In genomic region chr19:17527326-17527725, GRCh38 we compare ENCODE assay signal across 16 cellular contexts. TPM values are rescaled to one million over a fixed set of nuclear protein-coding genes. Genes with fewer than 3 reads are reported as not detected.
DNase-seq lines count a peak whose midpoint lies in the region; ATAC-seq and TF ChIP-seq lines count a peak whose summit lies in the region.
"Had no signal": no experiment of that assay in that cellular context is flagged by ENCODE, and none has a peak within 500 bp of the region (broad histone marks: within the 10 kb centered on the region; RNA-seq: fewer than 3 reads in every experiment).

No MANE protein-coding gene starts in this region.

- H3K27ac ChIP-seq in BLaER1 (peak overlapping the region; percentile 99), foreskin keratinocyte (no peak overlapping the region), SJCRH30 (no peak overlapping the region), uterus (no peak overlapping the region)

- H3K4me3 ChIP-seq in BLaER1 (peak overlapping the region; percentile 67), GM12865 (ENCODE audit: low read depth, low read length) (peak overlapping the region; percentile 43; the same call in 1 of the 2 replicates), SJCRH30 (no peak overlapping the region), uterus (no peak overlapping the region)

- peaks cover 28% of the 10 kb centered on the region for H3K36me3 ChIP-seq in BLaER1
- H3K36me3 ChIP-seq in SJCRH30 = no peaks in the 10 kb centered on the region
- H3K36me3 ChIP-seq in uterus = no peaks in the 10 kb centered on the region

- H3K4me1 ChIP-seq in BLaER1 (peaks cover 85% of the 10 kb centered on the region), foreskin keratinocyte (no peaks in the 10 kb centered on the region), SJCRH30 (peaks cover 3% of the 10 kb centered on the region; the same call in 1 of the 2 replicates), uterus (no peaks in the 10 kb centered on the region)

- H3K9ac ChIP-seq in BLaER1 = peak overlapping the region; percentile 81

- peaks cover 12% of the 10 kb centered on the region for H3K9me3 ChIP-seq in BLaER1
- H3K9me3 ChIP-seq in SJCRH30 (replicated peaks) = peaks cover 7% of the 10 kb centered on the region; the same call in 1 of the 2 replicates
- no peaks in the 10 kb centered on the region for H3K9me3 ChIP-seq in uterus

- no peak for TF ChIP-seq CTCF in GM12865 (IDR thresholded peaks at IDR 0.05; ENCODE audit: insufficient read depth, low read depth, low read length, missing control alignments)
- TF ChIP-seq CTCF in foreskin keratinocyte (conservative IDR thresholded peaks at IDR 0.05) = no peak
- no peak for TF ChIP-seq CTCF in uterus (IDR thresholded peaks at IDR 0.05)

- H3K4me2 ChIP-seq in BLaER1 = peak overlapping the region; percentile 98

- DNase-seq in GM12865 (ENCODE audit: low read depth) (no peak), NCI-H69 (lab: John Stamatoyannopoulos, UW) (peak; percentile 43), germinal center (ENCODE audit: low spot score) (peak; percentile 29), foreskin keratinocyte (no peak), SJCRH30 (no peak), uterus (no peak)
- DNase-seq: Calu3, GDM1, NCI-H1048, NCI-H226, NCI-H748 treated with DMSO at 0.1 percent for 48 hours, Right ventricle myocardium superior had no signal

- no peak for TF ChIP-seq POLR2A in uterus (IDR thresholded peaks at IDR 0.05)

- H3K27me3 ChIP-seq in BLaER1 (no peaks in the 10 kb centered on the region), foreskin keratinocyte (no peaks in the 10 kb centered on the region), SJCRH30 (0 out of 2 replicates have a peak, but pooled peaks cover 2% of the 10 kb centered on the region), uterus (no peaks in the 10 kb centered on the region)

- intact Hi-C loops in uterus (cut with DNase I; ENCODE audit: low total_unique reads) = no loop called here

- ATAC-seq in foreskin keratinocyte (no peak), HG02623 (IDR thresholded peaks at IDR 0.05; ENCODE audit: unreplicated experiment) (no peak)
- ATAC-seq: Panc1, SK-N-SH treated with all-trans-retinoic acid at 6 μM for 48 hours had no signal

- H4K20me1 ChIP-seq in BLaER1 = peaks cover 17% of the 10 kb centered on the region; the same call in 1 of the 2 replicates

RNA-seq across cellular contexts. Expression of gene PGLS, which starts 15.9 kb away (rescaled TPM):
- total RNA-seq in foreskin keratinocyte (79.4 and 80.9 TPM in 2 replicates), uterus (10 to 100 TPM; 16.9 to 41.0 (median 34.1) TPM)
- 128 and 132 TPM in 2 replicates for polyA plus RNA-seq in foreskin keratinocyte
- total RNA-seq in SJCRH30 (2014; rRNA removed; shearing (Covaris generic)) = 32.9 and 33.3 TPM in 2 replicates

RNA-seq across cellular contexts. Expression of gene COLGALT1, which starts 28.1 kb away (rescaled TPM):
- total RNA-seq in foreskin keratinocyte (91.1 and 94.4 TPM in 2 replicates), uterus (10 to 100 TPM; 24.6 to 56.6 (median 52.0) TPM)
- polyA plus RNA-seq in foreskin keratinocyte = 72.9 and 73.1 TPM in 2 replicates
- total RNA-seq in SJCRH30 (2014; rRNA removed; shearing (Covaris generic)) = 115 and 117 TPM in 2 replicates

RNA-seq across cellular contexts. Expression of gene SLC27A1, which starts 57.0 kb away (rescaled TPM):
- total RNA-seq in foreskin keratinocyte (8.3 and 10.5 TPM in 2 replicates), uterus (10 to 100 TPM in 3 of 4 donors, 1 to 10 TPM in 1; 7.1 to 36.5 (median 26.9) TPM)
- polyA plus RNA-seq in foreskin keratinocyte = 7.2 and 9.3 TPM in 2 replicates
- 5.9 and 7.4 TPM in 2 replicates for total RNA-seq in SJCRH30 (2014; rRNA removed; shearing (Covaris generic))

Comparison
In these comparisons a context has a peak if more than half of its experiments do, and no peak if none do; other contexts are left out.
1. H3K4me3 ChIP-seq: peak in BLaER1 (single experiment) and GM12865 (single experiment); none in SJCRH30 (single experiment) and uterus (0 of 2).
2. DNase-seq: peak in NCI-H69 (single experiment) and germinal center (single experiment); none in GM12865 (single experiment), foreskin keratinocyte (0 of 2), SJCRH30 (0 of 2) and uterus (0 of 2).